ENCODE assay signal across 18 cellular contexts in the genomic region with DNA sequence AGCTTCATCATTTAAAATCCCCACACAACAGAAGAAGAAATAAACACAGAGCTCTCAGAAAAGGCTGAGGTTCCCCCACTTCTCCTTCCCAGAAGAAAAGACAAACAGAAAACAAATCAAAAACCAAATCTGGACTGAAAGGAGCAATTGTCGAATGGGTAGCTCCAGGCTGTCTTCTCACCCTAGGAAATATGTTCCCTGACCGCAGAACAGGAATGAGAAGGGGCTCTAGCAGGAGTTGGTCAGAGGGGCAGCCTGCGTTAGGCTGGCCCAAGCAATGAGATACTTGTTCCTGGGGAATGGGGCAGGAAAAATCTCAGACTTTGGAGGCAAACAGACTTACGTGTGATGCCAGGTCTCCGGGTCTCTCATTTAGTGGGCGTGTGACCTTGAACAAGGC.
DNase-seq lines count a peak whose midpoint lies in the region; ATAC-seq and TF ChIP-seq lines count a peak whose summit lies in the region.
"Had no signal": no experiment of that assay in that cellular context is flagged by ENCODE, and none has a peak within 500 bp of the region (broad histone marks: within the 10 kb centered on the region; RNA-seq: fewer than 3 reads in every experiment).

No MANE protein-coding gene starts in this region.

- no peaks in the 10 kb centered on the region for H3K36me3 ChIP-seq in BLaER1

- TF ChIP-seq CTCF in type B pancreatic cell (conservative IDR thresholded peaks at IDR 0.05), result no peak

- no peaks in the 10 kb centered on the region for H3K9me3 Mint-ChIP-seq in type B pancreatic cell
- H3K9me3 Mint-ChIP-seq: GM23338, H9 had no signal

- no peaks in the 10 kb centered on the region for H4K20me1 ChIP-seq in BLaER1

- no peak overlapping the region for H3K9ac ChIP-seq in BLaER1

- H3K9me3 ChIP-seq in BLaER1, result no peaks in the 10 kb centered on the region
- H3K9me3 ChIP-seq: Caco-2 had no signal

- no peak overlapping the region for H3K27ac ChIP-seq in BLaER1
- H3K27ac ChIP-seq: 22Rv1 had no signal

- no peaks in the 10 kb centered on the region for H3K36me3 Mint-ChIP-seq in type B pancreatic cell
- H3K36me3 Mint-ChIP-seq: CD4-positive, alpha-beta memory T cell had no signal

- no peak for ATAC-seq in GM21529 (IDR thresholded peaks at IDR 0.05; ENCODE audit: unreplicated experiment)
- ATAC-seq: GM23338, HCT116 had no signal

- H3K4me1 ChIP-seq in BLaER1, result peaks cover 32% of the 10 kb centered on the region
- H3K4me1 ChIP-seq: Caco-2 had no signal

- H3K27me3 ChIP-seq in BLaER1, result no peaks in the 10 kb centered on the region

- H3K4me3 ChIP-seq in BLaER1, result no peak overlapping the region
- H3K4me3 ChIP-seq: GM12878, GM23338 had no signal

- H3K4me3 Mint-ChIP-seq in type B pancreatic cell, result peak overlapping the region; percentile 20
- H3K4me3 Mint-ChIP-seq: B cell; CD4-positive, alpha-beta memory T cell; GM23338; H9 had no signal

- peaks cover 25% of the 10 kb centered on the region for H3K27me3 Mint-ChIP-seq in type B pancreatic cell
- H3K27me3 Mint-ChIP-seq: B cell had no signal

- no peak overlapping the region for H3K27ac Mint-ChIP-seq in type B pancreatic cell
- H3K27ac Mint-ChIP-seq: B cell; CD4-positive, alpha-beta memory T cell; GM23338; H9 had no signal

- DNase-seq in RPMI7951 (ENCODE audit: low read depth) (peak; percentile 35), islet precursor cell (peak; percentile 62), type B pancreatic cell (ENCODE audit: extremely low spot score, unreplicated experiment) (no peak), dermis blood vessel endothelial cell (no peak), SIG-M5 treated with dmso at 0.1 percent for 504 hours (lab: John Stamatoyannopoulos, UW; ENCODE audit: unreplicated experiment) (no peak)
- DNase-seq: C1 segment of cervical spinal cord; Caco-2; CD4-positive, alpha-beta memory T cell; DMS153; DND-41; H9 had no signal

- peak overlapping the region; percentile 63; the same call in 1 of the 2 replicates for H3K4me2 ChIP-seq in BLaER1
- H3K4me2 ChIP-seq: GM23338 had no signal

- peaks cover 44% of the 10 kb centered on the region for H3K4me1 Mint-ChIP-seq in type B pancreatic cell (ENCODE audit: unreplicated experiment)
- H3K4me1 Mint-ChIP-seq: CD4-positive, alpha-beta memory T cell had no signal

Comparison
In these comparisons a context has a peak if more than half of its experiments do, and no peak if none do; other contexts are left out.
1. DNase-seq: peak in RPMI7951 (single experiment) and islet precursor cell (single experiment); none in type B pancreatic cell (single experiment), dermis blood vessel endothelial cell (single experiment) and SIG-M5 treated with dmso at 0.1 percent for 504 hours (single experiment).